Comparison of ENCODE assay signal across 13 cellular contexts in the genomic region with DNA sequence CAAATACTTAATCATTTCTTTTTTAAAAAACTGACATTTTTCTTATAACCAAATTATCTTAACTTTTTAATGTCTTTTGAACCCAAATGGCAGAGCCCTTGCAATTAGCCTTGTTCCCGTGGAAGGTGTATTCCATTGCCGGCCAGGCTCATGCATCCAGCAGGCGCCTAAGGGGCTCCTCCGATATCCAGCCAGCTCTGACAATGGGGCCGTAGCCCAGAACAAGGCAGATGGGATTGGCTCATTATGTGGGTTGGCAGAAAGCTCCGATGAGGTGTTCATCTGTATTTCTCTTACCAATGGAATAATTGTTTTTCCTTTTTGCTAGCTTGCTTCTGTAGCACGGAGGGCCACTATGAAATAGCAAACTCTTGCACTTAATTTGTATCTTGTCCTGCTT.
DNase-seq lines count a peak whose midpoint lies in the region; ATAC-seq, FAIRE-seq and TF ChIP-seq lines count a peak whose summit lies in the region.
"Had no signal": no experiment of that assay in that cellular context is flagged by ENCODE, and none has a peak within 500 bp of the region (broad histone marks: within the 10 kb centered on the region; RNA-seq: fewer than 3 reads in every experiment).

No MANE protein-coding gene starts in this region.

- no peaks in the 10 kb centered on the region for H3K27me3 Mint-ChIP-seq in stimulated activated naive CD8-positive, alpha-beta T cell treated with anti-CD3 and anti-CD28 coated beads, Interleukin-15, Interleukin-2, amounts not matched to agents 100 ng/mL and 50 ng/mL, for 24 hours
- no peaks in the 10 kb centered on the region for H3K27me3 Mint-ChIP-seq in activated T-helper 17 cell treated with anti-CD3 and anti-CD28 coated beads, Interleukin-2, amount 50 U/mL, for 72 hours
- H3K27me3 Mint-ChIP-seq in nephron progenitor cell (ENCODE audit: low read depth, poor library complexity) = peaks cover 4% of the 10 kb centered on the region

- H3K4me3 Mint-ChIP-seq in stimulated activated naive CD8-positive, alpha-beta T cell treated with anti-CD3 and anti-CD28 coated beads, Interleukin-15, Interleukin-2, amounts not matched to agents 100 ng/mL and 50 ng/mL, for 24 hours = peak overlapping the region; percentile 32
- peak overlapping the region; percentile 73 for H3K4me3 Mint-ChIP-seq in activated T-helper 17 cell treated with anti-CD3 and anti-CD28 coated beads, Interleukin-2, amount 50 U/mL, for 72 hours
- H3K4me3 Mint-ChIP-seq in nephron progenitor cell = no peak overlapping the region

- 74% methylated on average over 7 of the region's 7 CpGs for WGBS in mammary epithelial cell (ENCODE audit: low coverage, missing lambda C conversion rate)

- in situ Hi-C loops in mammary epithelial cell (cut with MboI; ENCODE audit: low sequenced_read_pairs in 2 of 2) = no loop called here

- H3K79me2 ChIP-seq in mammary epithelial cell (ENCODE audit: insufficient read depth, low read length) = no peaks in the 10 kb centered on the region

- ATAC-seq in stimulated activated naive CD8-positive, alpha-beta T cell treated with anti-CD3 and anti-CD28 coated beads, Interleukin-15, Interleukin-2, amounts not matched to agents 100 U/mL and 50 U/mL, for 24 hours = no peak
- ATAC-seq in activated T-helper 17 cell treated with anti-CD3 and anti-CD28 coated beads, Interleukin-2, amount 50 U/mL, for 72 hours (replicated peaks) = no peak

- H4K20me1 ChIP-seq in mammary epithelial cell (ENCODE audit: insufficient read depth, low read length) = no peaks in the 10 kb centered on the region

- intact Hi-C loops in mammary epithelial cell (cut with micrococcal nuclease) = no loop called here

- FAIRE-seq in urothelium cell line (lab: Jason Lieb, UNC) = no peak

- peak overlapping the region; percentile 90 for H3K27ac Mint-ChIP-seq in stimulated activated naive CD8-positive, alpha-beta T cell treated with anti-CD3 and anti-CD28 coated beads, Interleukin-15, Interleukin-2, amounts not matched to agents 100 ng/mL and 50 ng/mL, for 24 hours
- peak overlapping the region; percentile 86 for H3K27ac Mint-ChIP-seq in activated T-helper 17 cell treated with anti-CD3 and anti-CD28 coated beads, Interleukin-2, amount 50 U/mL, for 72 hours
- H3K27ac Mint-ChIP-seq in nephron progenitor cell = no peak overlapping the region

- dilution Hi-C loops in mammary epithelial cell (cut with HindIII; ENCODE audit: low sequenced_read_pairs) = no loop called here

- H3K27me3 ChIP-seq in mammary epithelial cell (ENCODE audit: insufficient read depth, low read length) = no peaks in the 10 kb centered on the region
- H3K27me3 ChIP-seq: BE2C had no signal

- no peak for DNase-seq in stimulated activated naive CD8-positive, alpha-beta T cell treated with anti-CD3 and anti-CD28 coated beads, Interleukin-15, Interleukin-2, amounts not matched to agents 100 U/mL and 50 U/mL, for 24 hours
- DNase-seq in mesenteric fat pad (ENCODE audit: low spot score) = peak; percentile 26
- no peak for DNase-seq in nephron progenitor cell
- no peak for DNase-seq in urothelium cell line (ENCODE audit: low spot score)
- no peak for DNase-seq in mammary epithelial cell
- no peak for DNase-seq in activated CD8-positive, alpha-beta memory T cell treated with anti-CD3 and anti-CD28 coated beads for 24 hours
- DNase-seq: activated CD4-positive, CD25-positive, alpha-beta regulatory T cell treated with anti-CD3 and anti-CD28 coated beads, Interleukin-2, amount 50 U/mL, for 72 hours; BE2C; GOT3; NCI-H2171; SK-N-SH had no signal

- peaks cover 6% of the 10 kb centered on the region for H3K9me3 Mint-ChIP-seq in stimulated activated naive CD8-positive, alpha-beta T cell treated with anti-CD3 and anti-CD28 coated beads, Interleukin-15, Interleukin-2, amounts not matched to agents 100 ng/mL and 50 ng/mL, for 24 hours
- peaks cover 7% of the 10 kb centered on the region for H3K9me3 Mint-ChIP-seq in activated T-helper 17 cell treated with anti-CD3 and anti-CD28 coated beads, Interleukin-2, amount 50 U/mL, for 72 hours
- H3K9me3 Mint-ChIP-seq in nephron progenitor cell = peaks cover 6% of the 10 kb centered on the region

- no peaks in the 10 kb centered on the region for H3K9me3 ChIP-seq in mammary epithelial cell (replicated peaks; ENCODE audit: insufficient read depth, low read length)
- H3K9me3 ChIP-seq: BE2C had no signal

- no peak for TF ChIP-seq CTCF in nephron progenitor cell (IDR thresholded peaks at IDR 0.05)
- no peak for TF ChIP-seq CTCF in mammary epithelial cell (conservative IDR thresholded peaks at IDR 0.05 in 1 of 2, IDR thresholded peaks at IDR 0.05 in 1 of 2; ENCODE audit: extremely low read depth in 1 of 2, insufficient read depth in 1 of 2, low read depth in 1 of 2, low read length in 2 of 2)

- CTCF ChIA-PET in mammary epithelial cell (lab: Charles Lee; ENCODE audit: low non-redundant PET) = interaction anchor here (0.6 kb wide), 1 partner anchor 348 kb away, joined by 8 read pairs; no protein-coding TSS in a partner anchor

- peaks cover 95% of the 10 kb centered on the region for H3K4me1 Mint-ChIP-seq in stimulated activated naive CD8-positive, alpha-beta T cell treated with anti-CD3 and anti-CD28 coated beads, Interleukin-15, Interleukin-2, amounts not matched to agents 100 ng/mL and 50 ng/mL, for 24 hours (ENCODE audit: low read depth)
- H3K4me1 Mint-ChIP-seq in activated T-helper 17 cell treated with anti-CD3 and anti-CD28 coated beads, Interleukin-2, amount 50 U/mL, for 72 hours = peaks cover 52% of the 10 kb centered on the region
- H3K4me1 Mint-ChIP-seq in nephron progenitor cell = peaks cover 54% of the 10 kb centered on the region

- H3K36me3 ChIP-seq in mammary epithelial cell (ENCODE audit: insufficient read depth, low read length) = no peaks in the 10 kb centered on the region
- H3K36me3 ChIP-seq: BE2C had no signal

- BruUV-seq in mammary epithelial cell (replicated peaks; lab: Mats Ljungman, UMichigan) = no TSS peak

- H3K4me1 ChIP-seq in mammary epithelial cell (ENCODE audit: insufficient read depth, low read length) = no peaks in the 10 kb centered on the region

- H3K4me3 ChIP-seq in mammary epithelial cell (replicated peaks in 1 of 3; ENCODE audit: insufficient read depth in 1 of 3, low read depth in 2 of 3, low read length in 3 of 3) = no peak overlapping the region

- no peak overlapping the region for H3K9ac ChIP-seq in mammary epithelial cell (ENCODE audit: insufficient read depth, low read length)
- H3K9ac ChIP-seq: SK-N-SH had no signal

- H3K4me2 ChIP-seq in mammary epithelial cell (ENCODE audit: insufficient read depth, low read depth, low read length) = no peak overlapping the region
- H3K4me2 ChIP-seq: SK-N-SH had no signal

- peaks cover 40% of the 10 kb centered on the region for H3K36me3 Mint-ChIP-seq in stimulated activated naive CD8-positive, alpha-beta T cell treated with anti-CD3 and anti-CD28 coated beads, Interleukin-15, Interleukin-2, amounts not matched to agents 100 ng/mL and 50 ng/mL, for 24 hours (ENCODE audit: low read depth)
- H3K36me3 Mint-ChIP-seq in activated T-helper 17 cell treated with anti-CD3 and anti-CD28 coated beads, Interleukin-2, amount 50 U/mL, for 72 hours (ENCODE audit: low read depth) = peaks cover 17% of the 10 kb centered on the region
- H3K36me3 Mint-ChIP-seq in nephron progenitor cell (ENCODE audit: low read depth) = peaks cover 15% of the 10 kb centered on the region

- H3K27ac ChIP-seq in mammary epithelial cell (ENCODE audit: insufficient read depth, low read depth, low read length) = no peak overlapping the region

- H2AFZ ChIP-seq in mammary epithelial cell (ENCODE audit: low read depth, low read length) = no peak overlapping the region
